ENCODE assay signal across 8 cellular contexts in genomic region chr17:45247429-45248131, GRCh38. TPM values are rescaled to one million over a fixed set of nuclear protein-coding genes. Genes with fewer than 3 reads are reported as not detected.
DNase-seq lines count a peak whose midpoint lies in the region; ATAC-seq, FAIRE-seq and TF ChIP-seq lines count a peak whose summit lies in the region.

No MANE protein-coding gene starts in this region.

- H4K91ac ChIP-seq in neuronal stem cell (ENCODE audit: low read depth, low read length, poor library complexity): no peak overlapping the region

- H3K79me1 ChIP-seq in neuronal stem cell (ENCODE audit: low read depth, low read length): peaks cover 6% of the 10 kb centered on the region

- peak overlapping the region; percentile 100 for H2AFZ ChIP-seq in neuronal stem cell (ENCODE audit: low read length)

- H3K4me1 Mint-ChIP-seq in activated T-helper 2 cell treated with anti-CD3 and anti-CD28 coated beads, Interferon-gamma antibody, Interleukin-2, Interleukin-4, amounts not matched to agents 10 μg/mL and 5 μg/mL and 100 μg/mL, durations not matched to agents 14 hours and 24 hours and 36 hours (ENCODE audit: low read depth): peaks cover 53% of the 10 kb centered on the region

- H2BK5ac ChIP-seq in neuronal stem cell (ENCODE audit: low read length): peak overlapping the region; percentile 94

- H3K4me1 ChIP-seq in neuronal stem cell (ENCODE audit: control insufficient read depth in 2 of 2, insufficient read depth in 1 of 2, low read depth in 1 of 2, low read length in 2 of 2) (peaks cover 5 to 12% of the 10 kb centered on the region in 2 donors), thoracic aorta (ENCODE audit: control insufficient read depth in 1 of 2, low read depth in 2 of 2) (peaks cover 11 to 20% of the 10 kb centered on the region in 2 donors)

- H3K27ac Mint-ChIP-seq in activated T-helper 2 cell treated with anti-CD3 and anti-CD28 coated beads, Interferon-gamma antibody, Interleukin-2, Interleukin-4, amounts not matched to agents 10 μg/mL and 5 μg/mL and 100 μg/mL, durations not matched to agents 14 hours and 24 hours and 36 hours: peak overlapping the region; percentile 91

- peak overlapping the region; percentile 90 for H3K14ac ChIP-seq in neuronal stem cell (ENCODE audit: low read length)

- peak overlapping the region; percentile 73 for H2BK120ac ChIP-seq in neuronal stem cell (ENCODE audit: low read depth, low read length)

- ATAC-seq in GM21717 (IDR thresholded peaks at IDR 0.05; ENCODE audit: unreplicated experiment): peak; percentile 64
- no peak for ATAC-seq in thoracic aorta (ENCODE audit: insufficient number of reproducible peaks, low FRiP score, low read depth)

- no peak overlapping the region for H2BK12ac ChIP-seq in neuronal stem cell (ENCODE audit: low read length)

- H3K4me3 ChIP-seq in neuronal stem cell (ENCODE audit: low read length in 2 of 2): peak overlapping the region; percentile 62 to 94
- H3K4me3 ChIP-seq in thoracic aorta: peak overlapping the region; percentile 75

- peak; percentile 5 for FAIRE-seq in RCC 7860 (lab: Jason Lieb, UNC)

- peak overlapping the region; percentile 91 for H3K4me3 Mint-ChIP-seq in activated T-helper 2 cell treated with anti-CD3 and anti-CD28 coated beads, Interferon-gamma antibody, Interleukin-2, Interleukin-4, amounts not matched to agents 10 μg/mL and 5 μg/mL and 100 μg/mL, durations not matched to agents 14 hours and 24 hours and 36 hours (ENCODE audit: low read depth)

- no peak for TF ChIP-seq CTCF in thoracic aorta (IDR thresholded peaks at IDR 0.05)

- H3K9ac ChIP-seq in neuronal stem cell (ENCODE audit: low read depth, low read length, poor library complexity): peak overlapping the region; percentile 90

- peak overlapping the region; percentile 99 for H3K18ac ChIP-seq in neuronal stem cell (ENCODE audit: low read length)

- in situ Hi-C loops in KBM-7 (cut with MboI; ENCODE audit: low pct_unique_long_range_greater_than_20kb, low sequenced_read_pairs): no loop called here

- no peak overlapping the region for H4K8ac ChIP-seq in neuronal stem cell (ENCODE audit: low read depth, low read length)

- H3K9me3 ChIP-seq in neuronal stem cell (replicated peaks in 1 of 2; ENCODE audit: control insufficient read depth in 2 of 2, insufficient read depth in 1 of 2, low read depth in 1 of 2, low read length in 2 of 2) (peaks cover 0 to 7% of the 10 kb centered on the region in 2 donors), thoracic aorta (no peaks in the 10 kb centered on the region)

- H3K9me3 Mint-ChIP-seq in activated T-helper 2 cell treated with anti-CD3 and anti-CD28 coated beads, Interferon-gamma antibody, Interleukin-2, Interleukin-4, amounts not matched to agents 10 μg/mL and 5 μg/mL and 100 μg/mL, durations not matched to agents 14 hours and 24 hours and 36 hours: no peaks in the 10 kb centered on the region

- H3K36me3 ChIP-seq in neuronal stem cell (replicated peaks in 1 of 2; ENCODE audit: control insufficient read depth in 2 of 2, insufficient read depth in 2 of 2, low read length in 2 of 2) (peaks cover 0 to 4% of the 10 kb centered on the region in 2 donors), thoracic aorta (no peaks in the 10 kb centered on the region)

- intact Hi-C loops in activated T-helper 2 cell treated with anti-CD3 and anti-CD28 coated beads, Interferon-gamma antibody, Interleukin-2, Interleukin-4, amounts not matched to agents 10 μg/mL and 5 μg/mL and 100 μg/mL, durations not matched to agents 14 hours and 24 hours and 36 hours (cut with micrococcal nuclease): loop anchor here (1.0 to 5.0 kb wide), 5 partner anchors 18 to 112 kb away; partner anchors contain the start of genes ACBD4 and HEXIM1

- peak overlapping the region; percentile 94 for H2AK5ac ChIP-seq in neuronal stem cell (ENCODE audit: low read depth, low read length)

- H3K27me3 ChIP-seq in neuronal stem cell (ENCODE audit: control insufficient read depth in 3 of 3, insufficient read depth in 3 of 3, low read depth in 1 of 3, low read length in 3 of 3): peaks cover 0 to 51% (median 0%) of the 10 kb centered on the region in 3 experiments
- H3K27me3 ChIP-seq in thoracic aorta (replicated peaks; ENCODE audit: insufficient read depth): no peaks in the 10 kb centered on the region

- peak overlapping the region; percentile 87 for H3K4me2 ChIP-seq in neuronal stem cell (ENCODE audit: insufficient read depth, low read length, poor library complexity, severe bottlenecking)

- H3K27ac ChIP-seq in neuronal stem cell (replicated peaks; ENCODE audit: low read length): peak overlapping the region; percentile 96
- no peak overlapping the region for H3K27ac ChIP-seq in thoracic aorta

- DNase-seq in DMS153 (lab: John Stamatoyannopoulos, UW): peak; percentile 94
- peak; percentile 74 for DNase-seq in KBM-7
- DNase-seq in RCC 7860 (ENCODE audit: low spot score): peak; percentile 71
- peak; percentile 95 for DNase-seq in activated T-helper 2 cell treated with anti-CD3 and anti-CD28 coated beads, Interferon-gamma antibody, Interleukin-2, Interleukin-4, amounts not matched to agents 10 μg/mL and 5 μg/mL and 100 μg/mL, durations not matched to agents 14 hours and 24 hours and 36 hours (ENCODE audit: low spot score)
- peak; percentile 45 for DNase-seq in fibroblast of the conjunctiva (ENCODE audit: low read depth)
- peak; percentile 94 for DNase-seq in neuronal stem cell (ENCODE audit: low spot score)
- DNase-seq in thoracic aorta (ENCODE audit: low spot score): peak; percentile 47

- peak overlapping the region; percentile 83 for H3K23ac ChIP-seq in neuronal stem cell (ENCODE audit: low read depth, low read length, poor library complexity)

- H2BK15ac ChIP-seq in neuronal stem cell (ENCODE audit: low read length): peak overlapping the region; percentile 81

- no peaks in the 10 kb centered on the region for H3K27me3 Mint-ChIP-seq in activated T-helper 2 cell treated with anti-CD3 and anti-CD28 coated beads, Interferon-gamma antibody, Interleukin-2, Interleukin-4, amounts not matched to agents 10 μg/mL and 5 μg/mL and 100 μg/mL, durations not matched to agents 14 hours and 24 hours and 36 hours (ENCODE audit: low read depth)

- peaks cover 90% of the 10 kb centered on the region for H3K36me3 Mint-ChIP-seq in activated T-helper 2 cell treated with anti-CD3 and anti-CD28 coated beads, Interferon-gamma antibody, Interleukin-2, Interleukin-4, amounts not matched to agents 10 μg/mL and 5 μg/mL and 100 μg/mL, durations not matched to agents 14 hours and 24 hours and 36 hours (ENCODE audit: low read depth)

- no CpG with 5 or more reads among the region's 61 CpGs for WGBS in neuronal stem cell (ENCODE audit: extremely low coverage in 2 of 2, insufficient read length in 2 of 2, insufficient replicate concordance in 1 of 2), 2 donors

- no peak overlapping the region for H3K4ac ChIP-seq in neuronal stem cell (ENCODE audit: low read length)

RNA-seq across cellular contexts. Expression of gene SPATA32, which starts 14.3 kb away (rescaled TPM):
- total RNA-seq in activated T-helper 2 cell treated with anti-CD3 and anti-CD28 coated beads, Interferon-gamma antibody, Interleukin-2, Interleukin-4, amounts not matched to agents 10 μg/mL and 5 μg/mL and 100 μg/mL, durations not matched to agents 14 hours and 24 hours and 36 hours: 0.37 and 0.67 TPM in 2 replicates
- 0.04 TPM for polyA plus RNA-seq in neuronal stem cell (2013, experiment 1 of 2)
- 0.01 TPM for polyA plus RNA-seq in neuronal stem cell (2013, experiment 2 of 2)
- total RNA-seq in thoracic aorta: not detected

RNA-seq across cellular contexts. Expression of gene FMNL1, which starts 25.9 kb away (rescaled TPM):
- 469 and 475 TPM in 2 replicates for total RNA-seq in activated T-helper 2 cell treated with anti-CD3 and anti-CD28 coated beads, Interferon-gamma antibody, Interleukin-2, Interleukin-4, amounts not matched to agents 10 μg/mL and 5 μg/mL and 100 μg/mL, durations not matched to agents 14 hours and 24 hours and 36 hours
- 2.8 TPM for polyA plus RNA-seq in neuronal stem cell (2013, experiment 1 of 2)
- 2.9 TPM for polyA plus RNA-seq in neuronal stem cell (2013, experiment 2 of 2)
- 10 to 100 TPM; 31.4 to 37.2 TPM for total RNA-seq in thoracic aorta

Comparison
In these comparisons a context has a peak if more than half of its experiments do, and no peak if none do; other contexts are left out.
1. DNase-seq: peak in every context shown above with its lines; median percentile 95 in activated T-helper 2 cell treated with anti-CD3 and anti-CD28 coated beads, Interferon-gamma antibody, Interleukin-2, Interleukin-4, amounts not matched to agents 10 μg/mL and 5 μg/mL and 100 μg/mL, durations not matched to agents 14 hours and 24 hours and 36 hours; 94 in DMS153; 94 in neuronal stem cell; 74 in KBM-7; 71 in RCC 7860; 47 in thoracic aorta; 45 in fibroblast of the conjunctiva.
2. RNA of gene FMNL1, which starts 25.9 kb away (total RNA-seq): 469 to 475 TPM in activated T-helper 2 cell treated with anti-CD3 and anti-CD28 coated beads, Interferon-gamma antibody, Interleukin-2, Interleukin-4, amounts not matched to agents 10 μg/mL and 5 μg/mL and 100 μg/mL, durations not matched to agents 14 hours and 24 hours and 36 hours; 31.4 to 37.2 TPM in thoracic aorta; every median in the first group is over 10 times any median in the second.